8 cellular contexts compared by ENCODE assay signal in the genomic region with DNA sequence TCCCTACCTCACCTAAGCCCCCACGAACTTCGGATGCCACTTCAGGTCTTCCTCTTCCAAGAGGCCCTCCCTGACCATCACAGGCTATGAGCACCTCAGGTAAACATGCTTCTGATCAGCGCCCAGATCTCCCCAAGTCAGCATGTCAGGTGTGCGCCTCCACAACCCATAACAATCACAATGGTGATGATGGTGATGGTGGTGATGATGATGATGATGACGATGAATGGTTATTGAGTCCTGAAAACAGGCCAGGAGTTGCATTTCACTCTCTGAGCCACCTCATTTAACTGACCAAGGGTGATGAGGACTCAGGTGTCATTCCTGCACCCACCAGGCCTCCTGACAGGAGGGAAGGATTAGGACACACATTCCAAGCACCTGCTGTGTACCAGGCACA.
"Had no signal": no experiment of that assay in that cellular context is flagged by ENCODE, and none has a peak within 500 bp of the region (broad histone marks: within the 10 kb centered on the region; RNA-seq: fewer than 3 reads in every experiment).

No MANE protein-coding gene starts in this region.

- H3K27ac ChIP-seq: HL-60 had no signal

- FAIRE-seq: H1, H54, K562 had no signal

- H3K4me3 ChIP-seq: GM23338, K562 had no signal

- ATAC-seq: GM23338, K562 had no signal

- DNase-seq: H9, HCEC 1CT, HFFc6 had no signal
